Comparison of ENCODE assay signal across 10 cellular contexts in the genomic region with DNA sequence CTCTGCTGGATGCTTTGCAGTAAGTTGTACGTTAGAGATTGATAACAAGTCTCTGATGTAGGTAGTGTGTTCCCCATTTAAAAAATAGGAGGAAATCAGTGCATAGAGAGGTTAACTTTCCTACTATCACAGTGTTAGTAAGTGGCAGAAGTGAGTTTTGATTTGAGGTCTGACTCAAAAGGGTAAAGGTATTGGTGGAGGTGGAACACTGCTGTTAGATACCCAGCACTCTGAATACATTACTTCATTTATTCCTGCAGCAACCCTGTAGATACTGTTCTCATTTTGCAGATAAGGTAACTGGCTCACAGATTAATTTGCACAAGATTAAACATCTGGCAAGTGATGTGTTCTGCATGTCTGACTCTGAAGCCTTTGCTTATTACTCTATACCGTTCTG. TPM values are rescaled to one million over a fixed set of nuclear protein-coding genes. Genes with fewer than 3 reads are reported as not detected.
A peak's percentile ranks its signal among the peaks of the same experiment; 100 is the strongest.
DNase-seq lines count a peak whose midpoint lies in the region; ATAC-seq and TF ChIP-seq lines count a peak whose summit lies in the region.
"Had no signal": no experiment of that assay in that cellular context is flagged by ENCODE, and none has a peak within 500 bp of the region (broad histone marks: within the 10 kb centered on the region; RNA-seq: fewer than 3 reads in every experiment).

No MANE protein-coding gene starts in this region.

- no peak overlapping the region for H3K27ac Mint-ChIP-seq in activated naive CD8-positive, alpha-beta T cell
- H3K27ac Mint-ChIP-seq in activated naive CD8-positive, alpha-beta T cell treated with anti-CD3 and anti-CD28 coated beads for 36 hours: no peak overlapping the region
- no peak overlapping the region for H3K27ac Mint-ChIP-seq in activated naive CD8-positive, alpha-beta T cell treated with anti-CD3 and anti-CD28 coated beads, Interleukin-2, amount 50 U/mL, for 24 hours

- H3K9me3 Mint-ChIP-seq in activated naive CD8-positive, alpha-beta T cell (ENCODE audit: low read depth): no peaks in the 10 kb centered on the region
- no peaks in the 10 kb centered on the region for H3K9me3 Mint-ChIP-seq in activated naive CD8-positive, alpha-beta T cell treated with anti-CD3 and anti-CD28 coated beads for 36 hours
- no peaks in the 10 kb centered on the region for H3K9me3 Mint-ChIP-seq in activated naive CD8-positive, alpha-beta T cell treated with anti-CD3 and anti-CD28 coated beads, Interleukin-2, amount 50 U/mL, for 24 hours

- peaks cover 0 to 54% (median 12%) of the 10 kb centered on the region in 4 donors for H3K4me1 ChIP-seq in tibial artery

- H3K36me3 ChIP-seq in kidney epithelial cell (ENCODE audit: control insufficient read depth, insufficient read depth, low read length) (no peaks in the 10 kb centered on the region), tibial artery (no peaks in the 10 kb centered on the region)

- POLR2A ChIA-PET in RWPE1 (lab: Yijun Ruan, JAX; ENCODE audit: low non-redundant PET): no interaction called here

- intact Hi-C loops in tibial artery (cut with DNase I; ENCODE audit: low total_unique reads): no loop called here

- TF ChIP-seq CTCF in kidney epithelial cell (IDR thresholded peaks at IDR 0.05; ENCODE audit: insufficient read depth, low read length, poor library complexity, severe bottlenecking) (no peak), tibial artery (IDR thresholded peaks at IDR 0.05) (no peak), RWPE1 (conservative IDR thresholded peaks at IDR 0.05; ENCODE audit: low read depth) (no peak)

- peaks cover 40% of the 10 kb centered on the region for H3K4me1 Mint-ChIP-seq in activated naive CD8-positive, alpha-beta T cell (ENCODE audit: low read depth)
- peaks cover 37% of the 10 kb centered on the region for H3K4me1 Mint-ChIP-seq in activated naive CD8-positive, alpha-beta T cell treated with anti-CD3 and anti-CD28 coated beads for 36 hours
- H3K4me1 Mint-ChIP-seq in activated naive CD8-positive, alpha-beta T cell treated with anti-CD3 and anti-CD28 coated beads, Interleukin-2, amount 50 U/mL, for 24 hours: peaks cover 42% of the 10 kb centered on the region

- peak overlapping the region in 1 of 2 donors; percentile 8 for H3K27ac ChIP-seq in tibial artery
- H3K27ac ChIP-seq in RWPE1: no peak overlapping the region

- H3K36me3 Mint-ChIP-seq in activated naive CD8-positive, alpha-beta T cell: no peaks in the 10 kb centered on the region
- peaks cover 2% of the 10 kb centered on the region for H3K36me3 Mint-ChIP-seq in activated naive CD8-positive, alpha-beta T cell treated with anti-CD3 and anti-CD28 coated beads for 36 hours
- no peaks in the 10 kb centered on the region for H3K36me3 Mint-ChIP-seq in activated naive CD8-positive, alpha-beta T cell treated with anti-CD3 and anti-CD28 coated beads, Interleukin-2, amount 50 U/mL, for 24 hours (ENCODE audit: low read depth)

- peak; percentile 48 for ATAC-seq in activated naive CD8-positive, alpha-beta T cell treated with anti-CD3 and anti-CD28 coated beads, Interleukin-2, amount 50 U/mL, for 24 hours
- no peak for ATAC-seq in HG02642 (IDR thresholded peaks at IDR 0.05; ENCODE audit: poor library complexity, unreplicated experiment)
- ATAC-seq: esophagus mucosa had no signal

- H3K9me3 ChIP-seq in tibial artery: no peaks in the 10 kb centered on the region

- DNase-seq in activated naive CD8-positive, alpha-beta T cell treated with anti-CD3 and anti-CD28 coated beads for 36 hours: no peak
- no peak for DNase-seq in activated naive CD8-positive, alpha-beta T cell treated with anti-CD3 and anti-CD28 coated beads, Interleukin-2, amount 50 U/mL, for 24 hours
- DNase-seq in kidney epithelial cell (ENCODE audit: low read depth) (no peak), tibial artery (no peak), RWPE1 (ENCODE audit: low spot score) (no peak), RPMI8226 (no peak)
- DNase-seq: COR-L47 had no signal

- H3K27me3 ChIP-seq in kidney epithelial cell (ENCODE audit: control insufficient read depth, insufficient read depth, low read length): no peaks in the 10 kb centered on the region
- H3K27me3 ChIP-seq in tibial artery: no peaks in the 10 kb centered on the region

- H3K27me3 Mint-ChIP-seq in activated naive CD8-positive, alpha-beta T cell: no peaks in the 10 kb centered on the region
- no peaks in the 10 kb centered on the region for H3K27me3 Mint-ChIP-seq in activated naive CD8-positive, alpha-beta T cell treated with anti-CD3 and anti-CD28 coated beads for 36 hours
- H3K27me3 Mint-ChIP-seq in activated naive CD8-positive, alpha-beta T cell treated with anti-CD3 and anti-CD28 coated beads, Interleukin-2, amount 50 U/mL, for 24 hours: peaks cover 13% of the 10 kb centered on the region

- H3K4me3 Mint-ChIP-seq in activated naive CD8-positive, alpha-beta T cell: peak overlapping the region; percentile 0
- H3K4me3 Mint-ChIP-seq in activated naive CD8-positive, alpha-beta T cell treated with anti-CD3 and anti-CD28 coated beads for 36 hours: no peak overlapping the region
- no peak overlapping the region for H3K4me3 Mint-ChIP-seq in activated naive CD8-positive, alpha-beta T cell treated with anti-CD3 and anti-CD28 coated beads, Interleukin-2, amount 50 U/mL, for 24 hours

- CTCF ChIA-PET in RWPE1 (lab: Yijun Ruan, JAX): no interaction called here

- peak overlapping the region; percentile 100 for H3K4me3 ChIP-seq in kidney epithelial cell (ENCODE audit: low read depth, low read length)
- H3K4me3 ChIP-seq in tibial artery: peak overlapping the region; percentile 78 to 96

RNA-seq across cellular contexts. Expression of a gene that starts 3.1 kb away (rescaled TPM):
- 1 to 10 TPM; 2.0 to 2.4 TPM for total RNA-seq in activated naive CD8-positive, alpha-beta T cell treated with anti-CD3 and anti-CD28 coated beads for 36 hours
- total RNA-seq in kidney epithelial cell: 31.9 TPM in 2 replicates
